Comparison of ENCODE assay signal across 8 cellular contexts in the genomic region with DNA sequence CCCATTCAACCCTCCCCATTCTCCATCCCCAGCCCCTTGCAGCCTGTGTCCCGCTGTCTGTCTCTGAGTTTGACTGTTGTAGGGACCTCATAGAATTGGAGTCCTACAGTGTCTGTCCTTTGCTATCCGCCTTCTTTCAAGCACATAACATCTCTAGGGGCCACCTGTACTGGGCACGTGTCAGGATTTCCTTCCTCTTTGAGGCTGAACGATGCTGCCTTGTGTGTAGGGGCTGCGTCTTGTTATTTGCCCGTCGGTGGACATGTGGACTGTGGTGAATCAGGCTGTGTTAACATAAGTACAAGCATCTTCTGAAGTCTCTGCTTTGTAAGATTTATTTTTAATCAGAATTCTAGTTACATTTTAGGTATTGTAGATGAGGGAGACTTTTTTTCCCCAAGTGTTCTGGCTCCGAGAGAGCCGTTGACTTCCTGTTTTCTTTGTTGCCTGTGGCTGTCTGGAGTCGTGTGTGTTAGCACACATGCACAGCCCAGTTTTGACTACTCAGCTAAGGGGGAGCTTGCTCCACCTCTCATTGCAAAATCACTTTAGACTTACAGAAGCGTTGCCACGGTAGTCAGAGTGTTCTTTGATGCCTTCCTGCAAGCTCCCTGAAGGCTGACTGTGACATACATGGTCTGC. TPM values are rescaled to one million over a fixed set of nuclear protein-coding genes. Genes with fewer than 3 reads are reported as not detected.
DNase-seq lines count a peak whose midpoint lies in the region; ATAC-seq lines count a peak whose summit lies in the region.

No MANE protein-coding gene starts in this region.

- no peak for ATAC-seq in HG02571 (IDR thresholded peaks at IDR 0.05; ENCODE audit: unreplicated experiment)

- DNase-seq in KG1 (lab: John Stamatoyannopoulos, UW) (peak; percentile 91), fibroblast of peridontal ligament (ENCODE audit: extremely low read depth) (peak; percentile 3), renal cortical epithelial cell (ENCODE audit: low read depth) (peak; percentile 36), NCI-H1417 (lab: John Stamatoyannopoulos, UW) (no peak), HCEC 1CT (no peak), LoVo (ENCODE audit: low spot score) (no peak)
- peak; percentile 19 for DNase-seq in activated CD4-positive, alpha-beta T cell treated with anti-CD3 and anti-CD28 coated beads for 1 hour

RNA-seq across cellular contexts. Expression of a gene that starts 26.1 kb away (rescaled TPM):
- 114 and 152 TPM in 2 replicates for total RNA-seq in renal cortical epithelial cell

RNA-seq across cellular contexts. Expression of a gene that starts 26.2 kb away (rescaled TPM):
- 1,512 and 2,288 TPM in 2 replicates for total RNA-seq in renal cortical epithelial cell

RNA-seq across cellular contexts. Expression of a gene that starts 41.3 kb away (rescaled TPM):
- total RNA-seq in renal cortical epithelial cell, result 11.9 and 45.5 TPM in 2 replicates

RNA-seq across cellular contexts. Expression of a gene that starts 43.9 kb away (rescaled TPM):
- total RNA-seq in renal cortical epithelial cell, result 32.3 and 96.9 TPM in 2 replicates

Comparison
In these comparisons a context has a peak if more than half of its experiments do, and no peak if none do; other contexts are left out.
1. DNase-seq: peak in KG1 (single experiment), activated CD4-positive, alpha-beta T cell treated with anti-CD3 and anti-CD28 coated beads for 1 hour (single experiment), fibroblast of peridontal ligament (single experiment) and renal cortical epithelial cell (single experiment); none in NCI-H1417 (0 of 3), HCEC 1CT (single experiment) and LoVo (single experiment).